Comparison of ENCODE assay signal across 8 cellular contexts in the genomic region with DNA sequence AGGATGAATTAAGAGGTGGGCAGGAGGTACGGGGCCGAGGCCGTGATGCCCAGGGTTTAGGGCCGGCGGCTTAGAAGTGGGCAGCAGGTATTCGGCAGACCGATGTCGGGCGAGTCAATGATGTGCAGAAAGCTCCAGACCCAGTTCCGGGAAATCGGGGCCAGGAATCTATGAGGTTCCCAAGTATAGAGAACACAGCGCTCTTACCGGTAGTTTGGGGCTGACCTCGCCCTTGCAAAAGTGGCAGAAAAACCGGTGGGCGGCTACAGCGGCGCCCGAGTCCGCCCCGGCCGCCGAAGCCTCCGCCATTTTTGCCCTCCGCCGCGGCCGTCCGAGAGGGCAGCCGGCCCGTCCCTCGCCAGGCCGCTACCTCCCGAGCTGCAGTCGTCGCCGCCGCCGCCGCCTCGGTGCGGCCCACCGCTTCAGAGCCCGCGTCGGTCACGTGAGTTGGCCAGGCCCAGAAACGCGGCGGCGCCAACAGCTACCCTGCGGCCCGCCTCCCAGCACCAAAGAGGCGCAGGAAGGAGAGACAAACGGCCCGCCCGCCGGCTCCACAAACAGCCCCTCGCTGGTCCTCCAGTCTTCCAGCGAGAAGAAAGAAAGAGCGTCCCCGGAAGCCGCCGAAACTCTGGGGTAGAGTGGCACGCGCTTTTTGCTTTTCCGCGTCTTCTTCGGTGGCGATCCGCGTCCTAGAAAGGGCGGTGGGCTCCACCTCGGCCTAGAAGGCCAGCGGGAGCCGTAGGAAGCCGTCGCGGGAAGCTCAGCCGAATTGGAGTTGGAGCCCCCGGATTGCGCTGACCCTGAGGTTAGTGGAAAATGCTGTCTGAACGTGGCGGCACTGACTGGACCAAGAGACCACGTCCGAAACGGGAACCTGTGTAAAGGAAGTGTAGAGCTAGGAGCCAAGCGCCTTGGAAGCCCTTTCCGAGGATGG.
A peak's percentile ranks its signal among the peaks of the same experiment; 100 is the strongest.
DNase-seq lines count a peak whose midpoint lies in the region; ATAC-seq and TF ChIP-seq lines count a peak whose summit lies in the region.

A gene with protein sequence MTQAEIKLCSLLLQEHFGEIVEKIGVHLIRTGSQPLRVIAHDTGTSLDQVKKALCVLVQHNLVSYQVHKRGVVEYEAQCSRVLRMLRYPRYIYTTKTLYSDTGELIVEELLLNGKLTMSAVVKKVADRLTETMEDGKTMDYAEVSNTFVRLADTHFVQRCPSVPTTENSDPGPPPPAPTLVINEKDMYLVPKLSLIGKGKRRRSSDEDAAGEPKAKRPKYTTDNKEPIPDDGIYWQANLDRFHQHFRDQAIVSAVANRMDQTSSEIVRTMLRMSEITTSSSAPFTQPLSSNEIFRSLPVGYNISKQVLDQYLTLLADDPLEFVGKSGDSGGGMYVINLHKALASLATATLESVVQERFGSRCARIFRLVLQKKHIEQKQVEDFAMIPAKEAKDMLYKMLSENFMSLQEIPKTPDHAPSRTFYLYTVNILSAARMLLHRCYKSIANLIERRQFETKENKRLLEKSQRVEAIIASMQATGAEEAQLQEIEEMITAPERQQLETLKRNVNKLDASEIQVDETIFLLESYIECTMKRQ (plus strand): TSS at position 636 of the 934 bp plus-strand sequence. CDS start 1,577 bp downstream, outside the sequence.
Gene RNF115 (minus strand): TSS at position 531 of the 934 bp plus-strand sequence. CDS start 222 bp downstream, at position 309.

- TF ChIP-seq CTCF in VCaP (conservative IDR thresholded peaks at IDR 0.05), result no peak

- no peaks in the 10 kb centered on the region for H3K9me3 ChIP-seq in iPS-18c (ENCODE audit: control insufficient read depth, insufficient read depth, low read length)

- peaks cover 12% of the 10 kb centered on the region for H3K4me1 ChIP-seq in ACC112 (ENCODE audit: control insufficient read depth, insufficient read depth, low read length, unreplicated experiment)

- peak within 1 kb of the TSS; percentile 75 for H3K27ac ChIP-seq in ACC112 (ENCODE audit: low read depth, low read length)
- H3K27ac ChIP-seq in VCaP, result peak within 1 kb of the TSS; percentile 94
- peak within 1 kb of the TSS; percentile 84 to 98 (median 93) for H3K27ac ChIP-seq in skin epidermis

- H3K36me3 ChIP-seq in ACC112 (ENCODE audit: insufficient read depth, low read length), result peaks cover 28% of the 10 kb centered on the region

- H3K4me3 ChIP-seq in ACC112 (ENCODE audit: low read depth, low read length) (peak within 1 kb of the TSS; percentile 98), iPS-18c (ENCODE audit: insufficient read depth, low read depth, low read length) (peak within 1 kb of the TSS; percentile 92), skin epidermis (peak within 1 kb of the TSS; percentile 60 to 82 (median 74))

- DNase-seq in NCI-H2196 treated with DMSO at 0.1 percent for 48 hours (lab: John Stamatoyannopoulos, UW; ENCODE audit: unreplicated experiment), result peak; percentile 92
- peak; percentile 93 for DNase-seq in T47D (ENCODE audit: low read depth in 1 of 2, low spot score in 1 of 2)

- H3K27me3 ChIP-seq in ACC112 (ENCODE audit: insufficient read depth, low read length), result no peaks in the 10 kb centered on the region

- in situ Hi-C loops in T47D (cut with HindIII; ENCODE audit: low pct_unique_long_range_greater_than_20kb, low sequenced_read_pairs), result no loop called here

- H3K79me2 ChIP-seq in ACC112 (ENCODE audit: control insufficient read depth, insufficient read depth, low read length, unreplicated experiment), result peaks cover 41% of the 10 kb centered on the region

- ATAC-seq in GM18873 (IDR thresholded peaks at IDR 0.05; ENCODE audit: low FRiP score, unreplicated experiment) (peak; percentile 76), HG03135 (IDR thresholded peaks at IDR 0.05; ENCODE audit: unreplicated experiment) (peak; percentile 84)

- peak within 1 kb of the TSS; percentile 88 for H2AFZ ChIP-seq in ACC112 (ENCODE audit: low read length, unreplicated experiment)

Comparison
In these comparisons a context has a peak if more than half of its experiments do, and no peak if none do; other contexts are left out.
1. Peak in every context shown above with its lines: DNase-seq, ATAC-seq, H3K4me3 ChIP-seq and H3K27ac ChIP-seq.